37 cellular contexts compared by ENCODE assay signal in genomic region chr18:62749389-62749788, GRCh38.
"Had no signal": no experiment of that assay in that cellular context is flagged by ENCODE, and none has a peak within 500 bp of the region (broad histone marks: within the 10 kb centered on the region; RNA-seq: fewer than 3 reads in every experiment).

No MANE protein-coding gene starts in this region.

- ATAC-seq: activated CD8-positive, alpha-beta memory T cell treated with anti-CD3 and anti-CD28 coated beads, Interleukin-2, amount 10 ng/mL, durations not matched to agents 7 days and 5 days; activated T-cell treated with anti-CD3 and anti-CD28 coated beads, Interleukin-2, amount 50 U/mL, for 72 hours; activated T-helper 17 cell treated with anti-CD3 and anti-CD28 coated beads, Interleukin-2, amount 50 U/mL, for 72 hours; PC-3; Right ventricle myocardium inferior; SK-N-SH treated with all-trans-retinoic acid at 6 μM for 48 hours had no signal

- H3K9me3 ChIP-seq: Peyer's patch had no signal

- DNase-seq: activated CD4-positive, alpha-beta memory T cell treated with anti-CD3 and anti-CD28 coated beads, Interleukin-2, amount 10 ng/mL, durations not matched to agents 7 days and 5 days; activated CD4-positive, alpha-beta T cell treated with anti-CD3 and anti-CD28 coated beads for 1 hour; activated CD4-positive, alpha-beta T cell treated with anti-CD3 and anti-CD28 coated beads for 48 hours; activated CD4-positive, CD25-positive, alpha-beta regulatory T cell; activated CD8-positive, alpha-beta memory T cell treated with anti-CD3 and anti-CD28 coated beads for 24 hours; activated CD8-positive, alpha-beta memory T cell treated with anti-CD3 and anti-CD28 coated beads, Interleukin-2, amount 10 ng/mL, durations not matched to agents 7 days and 5 days; activated CD8-positive, alpha-beta memory T cell treated with anti-CD3 and anti-CD28 coated beads, Interleukin-2, amount 50 U/mL, for 48 hours; activated effector memory CD4-positive, alpha-beta T cell treated with anti-CD3 and anti-CD28 coated beads, Interleukin-2, amount 50 U/mL, for 16 hours; activated naive CD4-positive, alpha-beta T cell; activated naive CD4-positive, alpha-beta T cell treated with anti-CD3 and anti-CD28 coated beads, Interleukin-2, amount 50 U/mL, for 16 hours; activated naive CD8-positive, alpha-beta T cell treated with anti-CD3 and anti-CD28 coated beads for 36 hours; activated T-cell treated with anti-CD3 and anti-CD28 coated beads, Interleukin-2, amount 50 U/mL, for 72 hours; amniotic stem cell; aorta; brain microvascular endothelial cell; central memory CD4-positive, alpha-beta T cell; Karpas-422; NCI-H1105; NCI-H1417 treated with DMSO at 0.1 percent for 48 hours; NCI-H187 treated with DMSO at 0.1 percent for 48 hours; NCI-H2081; NCI-H226; NCI-H446 treated with DMSO at 0.1 percent for 48 hours; NCI-H524; NCI-H82; PC-3; Peyer's patch; RPMI8226; SIG-M5; SW 1271; T-helper 1 cell; T-helper 2 cell; T-helper 9 cell had no signal

- H3K9me3 Mint-ChIP-seq: activated CD4-positive, alpha-beta memory T cell treated with anti-CD3 and anti-CD28 coated beads, Interleukin-2, amount 10 ng/mL, durations not matched to agents 7 days and 5 days; activated naive CD8-positive, alpha-beta T cell treated with anti-CD3 and anti-CD28 coated beads for 36 hours; activated T-cell treated with anti-CD3 and anti-CD28 coated beads, Interleukin-2, amount 50 U/mL, for 72 hours; activated T-helper 17 cell treated with anti-CD3 and anti-CD28 coated beads, Interleukin-2, amount 50 U/mL, for 72 hours had no signal

- H3K4me3 ChIP-seq: Peyer's patch had no signal

- H3K27ac Mint-ChIP-seq: activated CD4-positive, alpha-beta memory T cell treated with anti-CD3 and anti-CD28 coated beads, Interleukin-2, amount 10 ng/mL, durations not matched to agents 7 days and 5 days; activated CD8-positive, alpha-beta memory T cell treated with anti-CD3 and anti-CD28 coated beads, Interleukin-2, amount 10 ng/mL, durations not matched to agents 7 days and 5 days; activated naive CD8-positive, alpha-beta T cell treated with anti-CD3 and anti-CD28 coated beads for 36 hours; activated T-cell treated with anti-CD3 and anti-CD28 coated beads, Interleukin-2, amount 50 U/mL, for 72 hours; activated T-helper 17 cell treated with anti-CD3 and anti-CD28 coated beads, Interleukin-2, amount 50 U/mL, for 72 hours had no signal

- H3K4me3 Mint-ChIP-seq: activated CD4-positive, alpha-beta memory T cell treated with anti-CD3 and anti-CD28 coated beads, Interleukin-2, amount 10 ng/mL, durations not matched to agents 7 days and 5 days; activated CD8-positive, alpha-beta memory T cell treated with anti-CD3 and anti-CD28 coated beads, Interleukin-2, amount 10 ng/mL, durations not matched to agents 7 days and 5 days; activated naive CD8-positive, alpha-beta T cell treated with anti-CD3 and anti-CD28 coated beads for 36 hours; activated T-cell treated with anti-CD3 and anti-CD28 coated beads, Interleukin-2, amount 50 U/mL, for 72 hours; activated T-helper 17 cell treated with anti-CD3 and anti-CD28 coated beads, Interleukin-2, amount 50 U/mL, for 72 hours had no signal

- H3K27me3 ChIP-seq: brain microvascular endothelial cell, Peyer's patch had no signal

- H3K36me3 ChIP-seq: brain microvascular endothelial cell, Peyer's patch had no signal

- H3K27ac ChIP-seq: brain microvascular endothelial cell, Peyer's patch, VCaP had no signal

- H3K27me3 Mint-ChIP-seq: activated CD4-positive, alpha-beta memory T cell treated with anti-CD3 and anti-CD28 coated beads, Interleukin-2, amount 10 ng/mL, durations not matched to agents 7 days and 5 days; activated CD8-positive, alpha-beta memory T cell treated with anti-CD3 and anti-CD28 coated beads, Interleukin-2, amount 10 ng/mL, durations not matched to agents 7 days and 5 days; activated naive CD8-positive, alpha-beta T cell treated with anti-CD3 and anti-CD28 coated beads for 36 hours; activated T-helper 17 cell treated with anti-CD3 and anti-CD28 coated beads, Interleukin-2, amount 50 U/mL, for 72 hours had no signal
